In the genomic region with DNA sequence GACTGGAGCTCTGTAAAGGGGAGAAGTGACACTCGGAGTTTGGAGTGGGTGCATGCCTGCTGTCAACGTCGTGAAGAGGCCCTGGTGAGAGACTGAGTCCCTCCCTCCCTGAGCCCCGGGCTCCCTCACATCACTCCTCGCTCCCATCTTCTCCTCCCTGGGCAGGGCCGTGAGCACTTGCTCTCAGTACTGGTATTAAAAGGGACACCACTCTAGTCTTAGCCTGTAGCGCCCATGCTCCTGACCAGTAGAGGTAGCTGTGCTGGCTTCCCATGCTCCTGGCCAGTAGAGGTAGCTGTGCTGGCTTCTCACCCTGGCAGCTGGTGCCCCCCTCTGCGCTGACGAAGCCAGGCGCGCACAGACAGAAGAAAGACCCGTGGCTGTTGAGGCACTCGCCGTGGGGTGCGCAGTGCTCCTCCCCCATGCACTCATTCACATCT, we compare ENCODE assay signal across 11 cellular contexts. TPM values are rescaled to one million over a fixed set of nuclear protein-coding genes. Genes with fewer than 3 reads are reported as not detected.
A peak's percentile ranks its signal among the peaks of the same experiment; 100 is the strongest.
DNase-seq lines count a peak whose midpoint lies in the region; ATAC-seq and TF ChIP-seq lines count a peak whose summit lies in the region.
"Had no signal": no experiment of that assay in that cellular context is flagged by ENCODE, and none has a peak within 500 bp of the region (broad histone marks: within the 10 kb centered on the region; RNA-seq: fewer than 3 reads in every experiment).

No MANE protein-coding gene starts in this region.

- POLR2A ChIA-PET in activated CD4-positive, alpha-beta memory T cell treated with anti-CD3 and anti-CD28 coated beads, Interleukin-2, amount 10 ng/mL, durations not matched to agents 7 days and 5 days (lab: Charles Lee), result interaction anchor here (1.2 kb wide), 1 partner anchor 15 kb away, joined by 3 read pairs; the partner anchor contains the start of genes ISCA2 and NPC2

- no peak overlapping the region for H3K4me3 ChIP-seq in breast epithelium
- H3K4me3 ChIP-seq in uterus, result no peak overlapping the region

- no peaks in the 10 kb centered on the region for H3K27me3 ChIP-seq in breast epithelium
- no peaks in the 10 kb centered on the region for H3K27me3 ChIP-seq in uterus

- TF ChIP-seq CTCF in breast epithelium (IDR thresholded peaks at IDR 0.05), result no peak
- peak; percentile 33 for TF ChIP-seq CTCF in neural crest cell (conservative IDR thresholded peaks at IDR 0.05)
- no peak for TF ChIP-seq CTCF in uterus (IDR thresholded peaks at IDR 0.05)

- H3K4me1 ChIP-seq in breast epithelium (no peaks in the 10 kb centered on the region), uterus (no peaks in the 10 kb centered on the region)

- H3K36me3 Mint-ChIP-seq in neural crest cell (ENCODE audit: low read depth), result no peaks in the 10 kb centered on the region
- no peaks in the 10 kb centered on the region for H3K36me3 Mint-ChIP-seq in activated CD4-positive, alpha-beta memory T cell treated with anti-CD3 and anti-CD28 coated beads, Interleukin-2, amount 10 ng/mL, durations not matched to agents 7 days and 5 days (ENCODE audit: low read depth)
- H3K36me3 Mint-ChIP-seq: naive B cell had no signal

- no peak overlapping the region for H3K27ac Mint-ChIP-seq in neural crest cell (ENCODE audit: unreplicated experiment)
- no peak overlapping the region for H3K27ac Mint-ChIP-seq in activated CD4-positive, alpha-beta memory T cell treated with anti-CD3 and anti-CD28 coated beads, Interleukin-2, amount 10 ng/mL, durations not matched to agents 7 days and 5 days

- intact Hi-C loops in breast epithelium (cut with DNase I; ENCODE audit: low total_unique reads) (no loop called here), uterus (cut with DNase I; ENCODE audit: low total_unique reads) (loop anchor here (10.0 kb wide), 1 partner anchor 206 kb away; the partner anchor contains the start of genes AREL1 and FCF1)

- H3K4me1 Mint-ChIP-seq in neural crest cell, result peaks cover 47% of the 10 kb centered on the region
- no peaks in the 10 kb centered on the region for H3K4me1 Mint-ChIP-seq in activated CD4-positive, alpha-beta memory T cell treated with anti-CD3 and anti-CD28 coated beads, Interleukin-2, amount 10 ng/mL, durations not matched to agents 7 days and 5 days

- no peaks in the 10 kb centered on the region for H3K36me3 ChIP-seq in breast epithelium
- no peaks in the 10 kb centered on the region for H3K36me3 ChIP-seq in uterus

- H3K4me3 Mint-ChIP-seq in neural crest cell, result no peak overlapping the region
- H3K4me3 Mint-ChIP-seq in activated CD4-positive, alpha-beta memory T cell treated with anti-CD3 and anti-CD28 coated beads, Interleukin-2, amount 10 ng/mL, durations not matched to agents 7 days and 5 days, result no peak overlapping the region

- TF ChIP-seq POLR2A in breast epithelium (IDR thresholded peaks at IDR 0.05), result no peak
- TF ChIP-seq POLR2A in uterus (IDR thresholded peaks at IDR 0.05), result no peak

- no peaks in the 10 kb centered on the region for H3K27me3 Mint-ChIP-seq in neural crest cell (ENCODE audit: low read depth)
- peaks cover 11% of the 10 kb centered on the region for H3K27me3 Mint-ChIP-seq in activated CD4-positive, alpha-beta memory T cell treated with anti-CD3 and anti-CD28 coated beads, Interleukin-2, amount 10 ng/mL, durations not matched to agents 7 days and 5 days

- DNase-seq in DMS53 (lab: John Stamatoyannopoulos, UW) (peak; percentile 21), DMS53 treated with DMSO at 0.1 percent for 48 hours (lab: John Stamatoyannopoulos, UW; ENCODE audit: unreplicated experiment) (no peak), LHCN-M2 (ENCODE audit: low read depth) (peak; percentile 10), breast epithelium (ENCODE audit: low spot score in 2 of 2) (peak in 1 of 2 donors; percentile 15), neural crest cell (ENCODE audit: low read depth, low spot score) (no peak), uterus (no peak)
- no peak for DNase-seq in activated CD4-positive, alpha-beta memory T cell treated with anti-CD3 and anti-CD28 coated beads, Interleukin-2, amount 10 ng/mL, durations not matched to agents 7 days and 5 days
- DNase-seq: activated naive CD4-positive, alpha-beta T cell; naive B cell; NCI-H1105 treated with DMSO at 0.1 percent for 48 hours had no signal

- H3K9me3 ChIP-seq in breast epithelium, result no peaks in the 10 kb centered on the region
- no peaks in the 10 kb centered on the region for H3K9me3 ChIP-seq in uterus

- no peaks in the 10 kb centered on the region for H3K9me3 Mint-ChIP-seq in neural crest cell
- H3K9me3 Mint-ChIP-seq in activated CD4-positive, alpha-beta memory T cell treated with anti-CD3 and anti-CD28 coated beads, Interleukin-2, amount 10 ng/mL, durations not matched to agents 7 days and 5 days, result no peaks in the 10 kb centered on the region
- H3K9me3 Mint-ChIP-seq: naive B cell had no signal

- no peak for ATAC-seq in GM21717 (IDR thresholded peaks at IDR 0.05; ENCODE audit: unreplicated experiment)

- CTCF ChIA-PET in activated CD4-positive, alpha-beta memory T cell treated with anti-CD3 and anti-CD28 coated beads, Interleukin-2, amount 10 ng/mL, durations not matched to agents 7 days and 5 days (lab: Charles Lee), result interaction anchor here (0.9 kb wide), 1 partner anchor 18 kb away, joined by 3 read pairs; no protein-coding TSS in a partner anchor

- H3K27ac ChIP-seq in breast epithelium, result peak overlapping the region; percentile 29 to 48
- H3K27ac ChIP-seq in uterus, result no peak overlapping the region

RNA-seq across cellular contexts. Expression of gene ISCA2, which starts 14.7 kb away (rescaled TPM):
- total RNA-seq in LHCN-M2 (2014; rRNA removed) (11.7 and 19.5 TPM in 2 replicates), breast epithelium (10 to 100 TPM; 17.3 to 31.8 (median 21.3) TPM), neural crest cell (37.8 and 40.6 TPM in 2 replicates), uterus (10 to 100 TPM in 2 of 4 donors, 1 to 10 TPM in 2; 1.0 to 22.2 (median 11.0) TPM)
- polyA plus RNA-seq in LHCN-M2 (2012), result 26.1 TPM
- 10 to 100 TPM; 25.8 to 32.1 TPM for total RNA-seq in activated CD4-positive, alpha-beta memory T cell treated with anti-CD3 and anti-CD28 coated beads, Interleukin-2, amount 10 ng/mL, durations not matched to agents 7 days and 5 days

RNA-seq across cellular contexts. Expression of gene NPC2, which starts 15.2 kb away (rescaled TPM):
- total RNA-seq in LHCN-M2 (2014; rRNA removed), result 222 and 274 TPM in 2 replicates
- polyA plus RNA-seq in LHCN-M2 (2012), result 315 TPM
- 100 to 1,000 TPM; 277 to 663 (median 594) TPM for total RNA-seq in breast epithelium
- total RNA-seq in neural crest cell, result 106 and 108 TPM in 2 replicates
- 10 to 100 TPM; 65.1 to 66.5 TPM for total RNA-seq in activated CD4-positive, alpha-beta memory T cell treated with anti-CD3 and anti-CD28 coated beads, Interleukin-2, amount 10 ng/mL, durations not matched to agents 7 days and 5 days
- total RNA-seq in uterus, result 100 to 1,000 TPM; 151 to 353 (median 209) TPM

Comparison
In these comparisons a context has a peak if more than half of its experiments do, and no peak if none do; other contexts are left out.
1. DNase-seq: peak in DMS53 (single experiment) and LHCN-M2 (single experiment); none in DMS53 treated with DMSO at 0.1 percent for 48 hours (single experiment), neural crest cell (single experiment), activated CD4-positive, alpha-beta memory T cell treated with anti-CD3 and anti-CD28 coated beads, Interleukin-2, amount 10 ng/mL, durations not matched to agents 7 days and 5 days (single experiment) and uterus (0 of 2).
2. H3K27ac ChIP-seq: peak in breast epithelium (2 of 2); none in uterus (0 of 2).